8 cellular contexts compared by ENCODE assay signal in genomic region chr12:92462049-92462448, GRCh38.
A peak's percentile ranks its signal among the peaks of the same experiment; 100 is the strongest.
DNase-seq lines count a peak whose midpoint lies in the region; ATAC-seq and TF ChIP-seq lines count a peak whose summit lies in the region.

No MANE protein-coding gene starts in this region.

- DNase-seq in activated naive CD4-positive, alpha-beta T cell treated with anti-CD3 and anti-CD28 coated beads, Interleukin-2, amount 50 U/mL, for 72 hours (ENCODE audit: low spot score in 2 of 2), result no peak
- no peak for DNase-seq in activated naive CD4-positive, alpha-beta T cell (lab: John Stamatoyannopoulos, UW)
- DNase-seq in activated B cell treated with CpG ODN at 0.5 μM for 24 hours (no peak), osteocyte (ENCODE audit: extremely low spot score, unreplicated experiment) (no peak), cortex of kidney (lab: John Stamatoyannopoulos, UW) (no peak), Right ventricle myocardium inferior (ENCODE audit: missing footprints) (no peak)

- peaks cover under 1 to 10% of the 10 kb centered on the region in 2 donors for H3K9me3 Mint-ChIP-seq in activated naive CD4-positive, alpha-beta T cell treated with anti-CD3 and anti-CD28 coated beads, Interleukin-2, amount 50 U/mL, for 72 hours
- no peaks in the 10 kb centered on the region for H3K9me3 Mint-ChIP-seq in activated B cell treated with CpG ODN at 0.5 μM for 24 hours
- peaks cover 7% of the 10 kb centered on the region for H3K9me3 Mint-ChIP-seq in stimulated activated memory B cell treated with anti-CD40 and anti-IgM and Interleukin-4, amounts not matched to agents 10 μg/mL and 1 μg/mL and 100 μg/mL, for 72 hours
- H3K9me3 Mint-ChIP-seq in osteocyte (ENCODE audit: unreplicated experiment), result peaks cover 10% of the 10 kb centered on the region

- CTCF ChIA-PET in activated B cell treated with CpG ODN at 0.5 μM for 24 hours (lab: Charles Lee), result interaction anchor here (1.0 to 2.8 kb wide), 6 partner anchors 12 to 108 kb away, joined by 3 to 13 read pairs (median 4); no protein-coding TSS in a partner anchor

- no peak overlapping the region for H3K27ac Mint-ChIP-seq in activated naive CD4-positive, alpha-beta T cell treated with anti-CD3 and anti-CD28 coated beads, Interleukin-2, amount 50 U/mL, for 72 hours
- peak overlapping the region; percentile 99 for H3K27ac Mint-ChIP-seq in activated B cell treated with CpG ODN at 0.5 μM for 24 hours
- peak overlapping the region; percentile 93 for H3K27ac Mint-ChIP-seq in stimulated activated memory B cell treated with anti-CD40 and anti-IgM and Interleukin-4, amounts not matched to agents 10 μg/mL and 1 μg/mL and 100 μg/mL, for 72 hours
- H3K27ac Mint-ChIP-seq in osteocyte (ENCODE audit: unreplicated experiment), result no peak overlapping the region

- POLR2A ChIA-PET in activated B cell treated with CpG ODN at 0.5 μM for 24 hours (lab: Charles Lee), result interaction anchor here (0.8 to 11.5 kb wide), 20 partner anchors 8 to 325 kb away, joined by 3 to 269 read pairs (median 6); partner anchors contain the start of gene BTG1

- H3K27me3 Mint-ChIP-seq in activated B cell treated with CpG ODN at 0.5 μM for 24 hours, result no peaks in the 10 kb centered on the region
- no peaks in the 10 kb centered on the region for H3K27me3 Mint-ChIP-seq in stimulated activated memory B cell treated with anti-CD40 and anti-IgM and Interleukin-4, amounts not matched to agents 10 μg/mL and 1 μg/mL and 100 μg/mL, for 72 hours
- no peaks in the 10 kb centered on the region for H3K27me3 Mint-ChIP-seq in osteocyte (ENCODE audit: unreplicated experiment)

- peaks cover 94% of the 10 kb centered on the region for H3K4me1 Mint-ChIP-seq in activated B cell treated with CpG ODN at 0.5 μM for 24 hours
- peaks cover 70% of the 10 kb centered on the region for H3K4me1 Mint-ChIP-seq in stimulated activated memory B cell treated with anti-CD40 and anti-IgM and Interleukin-4, amounts not matched to agents 10 μg/mL and 1 μg/mL and 100 μg/mL, for 72 hours
- H3K4me1 Mint-ChIP-seq in osteocyte (ENCODE audit: unreplicated experiment), result no peaks in the 10 kb centered on the region

- peak overlapping the region; percentile 9 for H3K4me3 Mint-ChIP-seq in activated B cell treated with CpG ODN at 0.5 μM for 24 hours
- peak overlapping the region; percentile 5 for H3K4me3 Mint-ChIP-seq in stimulated activated memory B cell treated with anti-CD40 and anti-IgM and Interleukin-4, amounts not matched to agents 10 μg/mL and 1 μg/mL and 100 μg/mL, for 72 hours
- no peak overlapping the region for H3K4me3 Mint-ChIP-seq in osteocyte (ENCODE audit: unreplicated experiment)

- H3K36me3 Mint-ChIP-seq in activated naive CD4-positive, alpha-beta T cell treated with anti-CD3 and anti-CD28 coated beads, Interleukin-2, amount 50 U/mL, for 72 hours, result peaks cover 0 to 11% of the 10 kb centered on the region in 2 donors
- peaks cover 6% of the 10 kb centered on the region for H3K36me3 Mint-ChIP-seq in activated B cell treated with CpG ODN at 0.5 μM for 24 hours (ENCODE audit: low read depth)
- H3K36me3 Mint-ChIP-seq in stimulated activated memory B cell treated with anti-CD40 and anti-IgM and Interleukin-4, amounts not matched to agents 10 μg/mL and 1 μg/mL and 100 μg/mL, for 72 hours, result peaks cover 6% of the 10 kb centered on the region
- no peaks in the 10 kb centered on the region for H3K36me3 Mint-ChIP-seq in osteocyte (ENCODE audit: unreplicated experiment)

- TF ChIP-seq CTCF in activated B cell treated with CpG ODN at 0.5 μM for 24 hours (IDR thresholded peaks at IDR 0.05), result no peak
- TF ChIP-seq CTCF in osteocyte (IDR thresholded peaks at IDR 0.05), result no peak

- peak; percentile 43 to 74 for ATAC-seq in activated naive CD4-positive, alpha-beta T cell treated with anti-CD3 and anti-CD28 coated beads, Interleukin-2, amount 50 U/mL, for 72 hours
- ATAC-seq in HG03196 (IDR thresholded peaks at IDR 0.05; ENCODE audit: unreplicated experiment) (peak; percentile 75), activated B cell treated with CpG ODN at 0.5 μM for 24 hours (ENCODE audit: low read depth) (peak; percentile 22), Right ventricle myocardium inferior (no peak)
- ATAC-seq in stimulated activated memory B cell treated with anti-CD40 and anti-IgM and Interleukin-4, amounts not matched to agents 10 μg/mL and 1 μg/mL and 100 μg/mL, for 72 hours, result peak; percentile 85

- intact Hi-C loops in activated B cell treated with CpG ODN at 0.5 μM for 24 hours (cut with micrococcal nuclease) (loop anchor here (1.0 to 10.0 kb wide), 4 partner anchors 8 to 1077 kb away; no protein-coding TSS in a partner anchor), Right ventricle myocardium inferior (cut with DNase I) (no loop called here)

Comparison
In these comparisons a context has a peak if more than half of its experiments do, and no peak if none do; other contexts are left out.
1. H3K27ac Mint-ChIP-seq: peak in activated B cell treated with CpG ODN at 0.5 μM for 24 hours (single experiment) and stimulated activated memory B cell treated with anti-CD40 and anti-IgM and Interleukin-4, amounts not matched to agents 10 μg/mL and 1 μg/mL and 100 μg/mL, for 72 hours (single experiment); none in activated naive CD4-positive, alpha-beta T cell treated with anti-CD3 and anti-CD28 coated beads, Interleukin-2, amount 50 U/mL, for 72 hours (0 of 2) and osteocyte (single experiment).